In genomic region chr17:62892870-62893338, GRCh38 we compare ENCODE assay signal across 8 cellular contexts.
DNase-seq lines count a peak whose midpoint lies in the region; ATAC-seq and TF ChIP-seq lines count a peak whose summit lies in the region.

No MANE protein-coding gene starts in this region.

- H3K4me3 Mint-ChIP-seq in brain: no peak overlapping the region

- H3K36me3 Mint-ChIP-seq in brain: no peaks in the 10 kb centered on the region

- TF ChIP-seq CTCF in brain (conservative IDR thresholded peaks at IDR 0.05): no peak

- DNase-seq in GDM1 (lab: John Stamatoyannopoulos, UW) (peak; percentile 71), NCI-H226 (peak; percentile 91), kidney tubule cell (ENCODE audit: low spot score) (peak; percentile 96), NCI-H2107 treated with DMSO at 0.1 percent for 48 hours (lab: John Stamatoyannopoulos, UW; ENCODE audit: unreplicated experiment) (no peak), NCI-H2081 (lab: John Stamatoyannopoulos, UW) (no peak)

- peaks cover 41% of the 10 kb centered on the region for H3K4me1 Mint-ChIP-seq in brain

- peak overlapping the region in 4 of 5 experiments; percentile 33 to 84 (median 60) for H3K27ac Mint-ChIP-seq in brain

- ATAC-seq in GM21717 (IDR thresholded peaks at IDR 0.05; ENCODE audit: unreplicated experiment) (no peak), HG02642 (IDR thresholded peaks at IDR 0.05; ENCODE audit: poor library complexity, unreplicated experiment) (no peak)

- peaks cover 2% of the 10 kb centered on the region for H3K27me3 Mint-ChIP-seq in brain

- H3K9me3 Mint-ChIP-seq in brain: peaks cover 0 to 8% (median 7%) of the 10 kb centered on the region in 5 experiments

Comparison
In these comparisons a context has a peak if more than half of its experiments do, and no peak if none do; other contexts are left out.
1. DNase-seq: peak in GDM1 (single experiment), NCI-H226 (single experiment) and kidney tubule cell (single experiment); none in NCI-H2107 treated with DMSO at 0.1 percent for 48 hours (single experiment) and NCI-H2081 (0 of 2).